ENCODE assay signal across 17 cellular contexts in genomic region chr4:124318292-124318691, GRCh38.
DNase-seq lines count a peak whose midpoint lies in the region; ATAC-seq and TF ChIP-seq lines count a peak whose summit lies in the region.
"Had no signal": no experiment of that assay in that cellular context is flagged by ENCODE, and none has a peak within 500 bp of the region (broad histone marks: within the 10 kb centered on the region; RNA-seq: fewer than 3 reads in every experiment).

No MANE protein-coding gene starts in this region.

- CTCF ChIA-PET in OCI-LY7 (lab: Charles Lee; ENCODE audit: unreplicated experiment) = no interaction called here

- TF ChIP-seq CTCF in Loucy (conservative IDR thresholded peaks at IDR 0.05; ENCODE audit: low read length) = no peak
- no peak for TF ChIP-seq CTCF in OCI-LY7 (conservative IDR thresholded peaks at IDR 0.05; ENCODE audit: low read length)

- H2AFZ ChIP-seq in Loucy (ENCODE audit: low read length) (no peak overlapping the region), OCI-LY7 (ENCODE audit: low read length) (no peak overlapping the region)
- H2AFZ ChIP-seq: GM23248 had no signal

- no TSS peak for BruUV-seq in OCI-LY7 (replicated peaks; lab: Mats Ljungman, UMichigan)

- H3K4me3 ChIP-seq in Loucy (ENCODE audit: low read length, poor library complexity, severe bottlenecking) (no peak overlapping the region), OCI-LY7 (ENCODE audit: low read depth, low read length, poor library complexity, severe bottlenecking) (no peak overlapping the region)
- H3K4me3 ChIP-seq: GM23248, SK-N-MC had no signal

- H3K36me3 ChIP-seq in Loucy (ENCODE audit: insufficient read depth, low read length) = no peaks in the 10 kb centered on the region
- H3K36me3 ChIP-seq in OCI-LY7 (ENCODE audit: insufficient read depth, low read length) = no peaks in the 10 kb centered on the region

- peaks cover 4% of the 10 kb centered on the region; the same call in 1 of the 2 replicates for H3F3A ChIP-seq in Loucy (ENCODE audit: low read depth)

- intact Hi-C loops in OCI-LY7 (cut with micrococcal nuclease; ENCODE audit: unreplicated experiment) = no loop called here

- DNase-seq in NCI-H2107 treated with DMSO at 0.1 percent for 48 hours (lab: John Stamatoyannopoulos, UW; ENCODE audit: unreplicated experiment) (peak; percentile 1), NCI-H2107 (lab: John Stamatoyannopoulos, UW) (no peak), NCI-H446 treated with DMSO at 0.1 percent for 48 hours (lab: John Stamatoyannopoulos, UW) (peak; percentile 79), renal cortical epithelial cell (ENCODE audit: low read depth) (peak; percentile 26), HuH-7.5 (ENCODE audit: low spot score) (no peak), OCI-LY7 (ENCODE audit: low spot score) (no peak)
- DNase-seq: C1 segment of cervical spinal cord, DMS79, GM23248, MV-4-11, NCI-H2029, Right ventricle myocardium superior had no signal

- no peak for ATAC-seq in GM19452 (IDR thresholded peaks at IDR 0.05; ENCODE audit: unreplicated experiment)
- ATAC-seq: HCT116 had no signal

- no peak overlapping the region for H3K9ac ChIP-seq in Loucy (ENCODE audit: low read depth, low read length, poor library complexity, severe bottlenecking)
- H3K9ac ChIP-seq: GM23248 had no signal

- H4K20me1 ChIP-seq in Loucy (ENCODE audit: insufficient read depth, low read length, poor library complexity, severe bottlenecking) = no peaks in the 10 kb centered on the region
- H4K20me1 ChIP-seq in OCI-LY7 (ENCODE audit: insufficient read depth, low read length) = no peaks in the 10 kb centered on the region

- H3K4me1 ChIP-seq in Loucy (ENCODE audit: insufficient read depth, low read length, poor library complexity, severe bottlenecking) (peaks cover 13% of the 10 kb centered on the region), OCI-LY7 (ENCODE audit: insufficient read depth, low read length, poor library complexity, severe bottlenecking) (no peaks in the 10 kb centered on the region)

- H3K27me3 ChIP-seq in Loucy (ENCODE audit: insufficient read depth, low read length, poor library complexity, severe bottlenecking) = no peaks in the 10 kb centered on the region

- H3K9me3 ChIP-seq in Loucy (ENCODE audit: insufficient read depth, low read depth, low read length) = no peaks in the 10 kb centered on the region
- no peaks in the 10 kb centered on the region for H3K9me3 ChIP-seq in OCI-LY7 (ENCODE audit: low read length)

- H3K4me2 ChIP-seq in Loucy (ENCODE audit: low read depth, low read length, poor library complexity, severe bottlenecking) (peak overlapping the region; percentile 27), OCI-LY7 (ENCODE audit: low read length) (no peak overlapping the region)

- H3K9me2 ChIP-seq in Loucy (replicated peaks; ENCODE audit: low read depth, low read length) = no peaks in the 10 kb centered on the region
- H3K9me2 ChIP-seq in OCI-LY7 (ENCODE audit: insufficient read depth, low read length) = no peaks in the 10 kb centered on the region

- POLR2A ChIA-PET in OCI-LY7 (lab: Charles Lee) = no interaction called here

- H3K27ac ChIP-seq in OCI-LY7 (ENCODE audit: low read depth, low read length, poor library complexity, severe bottlenecking) = no peak overlapping the region
- H3K27ac ChIP-seq: GM23248, HL-60, SK-N-MC had no signal

- H3K79me2 ChIP-seq in Loucy (ENCODE audit: insufficient read depth, low read length) (no peaks in the 10 kb centered on the region), OCI-LY7 (ENCODE audit: insufficient read depth, low read depth, low read length) (no peaks in the 10 kb centered on the region)

Comparison
In these comparisons a context has a peak if more than half of its experiments do, and no peak if none do; other contexts are left out.
1. DNase-seq: peak in NCI-H2107 treated with DMSO at 0.1 percent for 48 hours (single experiment), NCI-H446 treated with DMSO at 0.1 percent for 48 hours (single experiment) and renal cortical epithelial cell (single experiment); none in NCI-H2107 (single experiment), HuH-7.5 (single experiment) and OCI-LY7 (single experiment).